Comparison of ENCODE assay signal across 9 cellular contexts in genomic region chr7:158394936-158395335, GRCh38.
DNase-seq lines count a peak whose midpoint lies in the region; ATAC-seq and TF ChIP-seq lines count a peak whose summit lies in the region.
"Had no signal": no experiment of that assay in that cellular context is flagged by ENCODE, and none has a peak within 500 bp of the region (broad histone marks: within the 10 kb centered on the region; RNA-seq: fewer than 3 reads in every experiment).

No MANE protein-coding gene starts in this region.

- peaks cover 5% of the 10 kb centered on the region for H3K9me3 Mint-ChIP-seq in activated naive CD8-positive, alpha-beta T cell treated with anti-CD3 and anti-CD28 coated beads, Interleukin-2, amount 10 ng/mL, durations not matched to agents 7 days and 5 days
- peaks cover 8% of the 10 kb centered on the region for H3K9me3 Mint-ChIP-seq in memory B cell

- H3K36me3 Mint-ChIP-seq in activated naive CD8-positive, alpha-beta T cell treated with anti-CD3 and anti-CD28 coated beads, Interleukin-2, amount 10 ng/mL, durations not matched to agents 7 days and 5 days: no peaks in the 10 kb centered on the region
- H3K36me3 Mint-ChIP-seq in memory B cell: peaks cover 5% of the 10 kb centered on the region

- no peak overlapping the region for H3K4me3 ChIP-seq in DOHH2 (ENCODE audit: low read length)
- no peak overlapping the region for H3K4me3 ChIP-seq in Loucy (ENCODE audit: low read length, poor library complexity, severe bottlenecking)

- H3K27me3 Mint-ChIP-seq in activated naive CD8-positive, alpha-beta T cell treated with anti-CD3 and anti-CD28 coated beads, Interleukin-2, amount 10 ng/mL, durations not matched to agents 7 days and 5 days: no peaks in the 10 kb centered on the region
- H3K27me3 Mint-ChIP-seq in memory B cell: no peaks in the 10 kb centered on the region
- H3K27me3 Mint-ChIP-seq: dendritic cell treated with granulocyte-macrophage colony-stimulating factor and Interleukin-4, amounts not matched to agents 40 ng/mL and 50 ng/mL, for 4 days had no signal

- H3K4me1 ChIP-seq in DOHH2 (ENCODE audit: control insufficient read depth, low read length) (no peaks in the 10 kb centered on the region), Loucy (ENCODE audit: insufficient read depth, low read length, poor library complexity, severe bottlenecking) (no peaks in the 10 kb centered on the region)

- H3K27ac ChIP-seq in DOHH2 (ENCODE audit: low read depth, low read length): no peak overlapping the region

- H3K4me1 Mint-ChIP-seq in activated naive CD8-positive, alpha-beta T cell treated with anti-CD3 and anti-CD28 coated beads, Interleukin-2, amount 10 ng/mL, durations not matched to agents 7 days and 5 days: no peaks in the 10 kb centered on the region
- H3K4me1 Mint-ChIP-seq in memory B cell: no peaks in the 10 kb centered on the region

- H4K20me1 ChIP-seq in DOHH2 (ENCODE audit: control insufficient read depth, insufficient read depth, low read depth, low read length) (no peaks in the 10 kb centered on the region), Loucy (ENCODE audit: insufficient read depth, low read length, poor library complexity, severe bottlenecking) (no peaks in the 10 kb centered on the region)

- H3K4me3 Mint-ChIP-seq in activated naive CD8-positive, alpha-beta T cell treated with anti-CD3 and anti-CD28 coated beads, Interleukin-2, amount 10 ng/mL, durations not matched to agents 7 days and 5 days: no peak overlapping the region
- no peak overlapping the region for H3K4me3 Mint-ChIP-seq in memory B cell
- H3K4me3 Mint-ChIP-seq: dendritic cell treated with granulocyte-macrophage colony-stimulating factor and Interleukin-4, amounts not matched to agents 40 ng/mL and 50 ng/mL, for 4 days had no signal

- H3K79me2 ChIP-seq in DOHH2 (ENCODE audit: control insufficient read depth, low read length): no peaks in the 10 kb centered on the region
- no peaks in the 10 kb centered on the region for H3K79me2 ChIP-seq in Loucy (ENCODE audit: insufficient read depth, low read length)

- H3F3A ChIP-seq in DOHH2 (ENCODE audit: control insufficient read depth, insufficient read depth) (no peaks in the 10 kb centered on the region), Loucy (ENCODE audit: low read depth) (no peaks in the 10 kb centered on the region)

- H3K27me3 ChIP-seq in DOHH2 (ENCODE audit: control insufficient read depth, low read length) (no peaks in the 10 kb centered on the region), Loucy (ENCODE audit: insufficient read depth, low read length, poor library complexity, severe bottlenecking) (no peaks in the 10 kb centered on the region)

- H2AFZ ChIP-seq in Loucy (ENCODE audit: low read length): no peak overlapping the region

- H3K9ac ChIP-seq in Loucy (ENCODE audit: low read depth, low read length, poor library complexity, severe bottlenecking): no peak overlapping the region

- H3K9me2 ChIP-seq in DOHH2 (replicated peaks; ENCODE audit: control insufficient read depth, low read length) (no peaks in the 10 kb centered on the region), Loucy (replicated peaks; ENCODE audit: low read depth, low read length) (no peaks in the 10 kb centered on the region)

- peak; percentile 78 for TF ChIP-seq CTCF in DOHH2 (IDR thresholded peaks at IDR 0.05; ENCODE audit: low read depth, low read length, poor library complexity, severe bottlenecking)
- TF ChIP-seq CTCF in Loucy (conservative IDR thresholded peaks at IDR 0.05; ENCODE audit: low read length): peak; percentile 28; the same call in 1 of the 2 replicates

- H3K27ac Mint-ChIP-seq in activated naive CD8-positive, alpha-beta T cell treated with anti-CD3 and anti-CD28 coated beads, Interleukin-2, amount 10 ng/mL, durations not matched to agents 7 days and 5 days: no peak overlapping the region
- no peak overlapping the region for H3K27ac Mint-ChIP-seq in memory B cell
- H3K27ac Mint-ChIP-seq: dendritic cell treated with granulocyte-macrophage colony-stimulating factor and Interleukin-4, amounts not matched to agents 40 ng/mL and 50 ng/mL, for 4 days had no signal

- POLR2A ChIA-PET in activated naive CD8-positive, alpha-beta T cell treated with anti-CD3 and anti-CD28 coated beads, Interleukin-2, amount 10 ng/mL, durations not matched to agents 7 days and 5 days (lab: Charles Lee): no interaction called here

- peak; percentile 51 for DNase-seq in activated naive CD8-positive, alpha-beta T cell treated with anti-CD3 and anti-CD28 coated beads, Interleukin-2, amount 10 ng/mL, durations not matched to agents 7 days and 5 days
- DNase-seq in memory B cell (ENCODE audit: low spot score in 2 of 2): peak; percentile 11 to 16
- DNase-seq in SW480 (ENCODE audit: low spot score): no peak

- H3K36me3 ChIP-seq in DOHH2 (ENCODE audit: control insufficient read depth, low read length) (no peaks in the 10 kb centered on the region), Loucy (ENCODE audit: insufficient read depth, low read length) (no peaks in the 10 kb centered on the region)

- no peak overlapping the region for H3K4me2 ChIP-seq in DOHH2 (ENCODE audit: low read length)
- H3K4me2 ChIP-seq in Loucy (ENCODE audit: low read depth, low read length, poor library complexity, severe bottlenecking): no peak overlapping the region

- peaks cover 13% of the 10 kb centered on the region for H3K9me3 ChIP-seq in DOHH2 (ENCODE audit: control insufficient read depth, insufficient read depth, low read length)
- peaks cover 21% of the 10 kb centered on the region; the same call in 1 of the 2 replicates for H3K9me3 ChIP-seq in Loucy (ENCODE audit: insufficient read depth, low read depth, low read length)

- ATAC-seq in activated naive CD8-positive, alpha-beta T cell treated with anti-CD3 and anti-CD28 coated beads, Interleukin-2, amount 10 ng/mL, durations not matched to agents 7 days and 5 days (ENCODE audit: low read depth): no peak
- ATAC-seq in memory B cell (ENCODE audit: low read depth) (no peak), GM18873 (IDR thresholded peaks at IDR 0.05; ENCODE audit: low FRiP score, unreplicated experiment) (no peak), GM18498 (IDR thresholded peaks at IDR 0.05; ENCODE audit: unreplicated experiment) (no peak), HG03571 (IDR thresholded peaks at IDR 0.05; ENCODE audit: unreplicated experiment) (no peak)
